8 cellular contexts compared by ENCODE assay signal in the genomic region with DNA sequence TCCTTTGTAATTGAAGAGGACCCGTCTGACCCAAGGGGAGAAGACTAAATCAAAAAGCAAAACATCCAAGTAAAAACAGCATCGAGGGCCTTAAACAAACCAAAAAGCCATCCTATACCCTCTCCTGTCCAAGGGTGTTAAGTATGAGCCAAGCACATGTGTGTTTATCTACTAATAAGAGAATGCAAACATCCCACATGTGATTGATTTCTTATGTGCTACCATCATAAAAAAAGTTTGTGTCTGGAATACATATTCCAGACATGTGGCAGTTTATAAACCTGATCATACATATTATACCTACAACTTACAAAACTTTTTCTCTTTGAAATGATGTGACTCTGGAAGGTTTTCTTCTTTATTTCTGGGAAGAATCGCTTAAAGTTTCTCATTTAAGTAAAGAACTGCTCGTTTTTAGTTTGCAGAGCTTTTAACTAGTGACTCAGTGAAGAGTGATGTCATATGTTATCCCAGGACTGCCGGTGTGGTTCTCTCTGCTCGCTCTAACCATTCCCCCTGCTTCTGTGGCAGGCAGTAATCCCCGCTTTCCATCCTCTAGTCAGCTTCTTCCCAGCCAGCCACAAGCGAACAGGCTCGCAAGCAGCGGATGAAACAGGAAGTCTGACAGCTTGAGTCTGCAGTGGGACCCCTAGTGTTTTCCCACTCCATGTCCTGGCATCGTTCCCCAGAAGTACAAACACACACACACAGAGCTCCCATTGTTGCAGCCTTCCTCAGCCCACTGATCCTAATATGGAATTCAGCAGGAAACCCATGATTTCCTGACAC. TPM values are rescaled to one million over a fixed set of nuclear protein-coding genes. Genes with fewer than 3 reads are reported as not detected.
DNase-seq lines count a peak whose midpoint lies in the region; ATAC-seq and TF ChIP-seq lines count a peak whose summit lies in the region.

No MANE protein-coding gene starts in this region.

- H3K9me3 ChIP-seq in right atrium auricular region (no peaks in the 10 kb centered on the region), psoas muscle (no peaks in the 10 kb centered on the region)

- peak overlapping the region; percentile 87 to 88 for H3K27ac ChIP-seq in right atrium auricular region
- peak overlapping the region; percentile 67 for H3K27ac ChIP-seq in psoas muscle

- no peak overlapping the region for H3K27ac Mint-ChIP-seq in T-helper 2 cell treated with Interferon-gamma antibody and Interleukin-4, amounts not matched to agents 5 μg/mL and 100 μg/mL, for 36 hours

- H3K27me3 Mint-ChIP-seq in T-helper 2 cell treated with Interferon-gamma antibody and Interleukin-4, amounts not matched to agents 5 μg/mL and 100 μg/mL, for 36 hours (ENCODE audit: low read depth), result peaks cover 4% of the 10 kb centered on the region

- no peaks in the 10 kb centered on the region for H3K4me1 Mint-ChIP-seq in T-helper 2 cell treated with Interferon-gamma antibody and Interleukin-4, amounts not matched to agents 5 μg/mL and 100 μg/mL, for 36 hours (ENCODE audit: low read depth)

- H3K4me3 ChIP-seq in right atrium auricular region (peak overlapping the region; percentile 44 to 55), psoas muscle (peak overlapping the region; percentile 63)

- ATAC-seq in psoas muscle, result peak; percentile 60 to 87 (median 80)
- ATAC-seq in HG03354 (IDR thresholded peaks at IDR 0.05; ENCODE audit: poor library complexity, severe bottlenecking, unreplicated experiment), result no peak
- no peak for ATAC-seq in HG02840 (IDR thresholded peaks at IDR 0.05; ENCODE audit: low FRiP score, unreplicated experiment)

- H3K4me3 Mint-ChIP-seq in T-helper 2 cell treated with Interferon-gamma antibody and Interleukin-4, amounts not matched to agents 5 μg/mL and 100 μg/mL, for 36 hours, result no peak overlapping the region

- H3K36me3 Mint-ChIP-seq in T-helper 2 cell treated with Interferon-gamma antibody and Interleukin-4, amounts not matched to agents 5 μg/mL and 100 μg/mL, for 36 hours (ENCODE audit: low read depth), result no peaks in the 10 kb centered on the region

- DNase-seq in C1 segment of cervical spinal cord (lab: John Stamatoyannopoulos, UW) (peak in 13 of 14 donors; percentile 5 to 65 (median 47)), NCI-H1417 (lab: John Stamatoyannopoulos, UW) (peak in 2 of 3 experiments; percentile 78 to 92), amygdala (lab: John Stamatoyannopoulos, UW) (peak in 54 of 56 donors; percentile 3 to 86 (median 54)), right atrium auricular region (ENCODE audit: low spot score) (peak; percentile 90), psoas muscle (peak; percentile 70 to 80)
- DNase-seq in T-helper 2 cell treated with Interferon-gamma antibody and Interleukin-4, amounts not matched to agents 5 μg/mL and 100 μg/mL, for 36 hours (ENCODE audit: low spot score), result no peak

- intact Hi-C loops in psoas muscle (cut with DNase I), result no loop called here

- no peak for TF ChIP-seq CTCF in right atrium auricular region (IDR thresholded peaks at IDR 0.05)
- TF ChIP-seq CTCF in psoas muscle (IDR thresholded peaks at IDR 0.05), result no peak

- H3K9me3 Mint-ChIP-seq in T-helper 2 cell treated with Interferon-gamma antibody and Interleukin-4, amounts not matched to agents 5 μg/mL and 100 μg/mL, for 36 hours, result no peaks in the 10 kb centered on the region

- no peaks in the 10 kb centered on the region for H3K27me3 ChIP-seq in right atrium auricular region
- H3K27me3 ChIP-seq in psoas muscle (ENCODE audit: insufficient read depth in 3 of 3, low read length in 2 of 3), result peaks cover 0 to under 1% (median 0%) of the 10 kb centered on the region in 3 donors

- H3K4me1 ChIP-seq in right atrium auricular region (peaks cover 0 to 20% of the 10 kb centered on the region in 2 donors), psoas muscle (no peaks in the 10 kb centered on the region)

- 5 to 8% (median 5%) methylated on average over 11 of the region's 11 CpGs for WGBS in psoas muscle, 3 donors

- H3K36me3 ChIP-seq in right atrium auricular region (no peaks in the 10 kb centered on the region), psoas muscle (ENCODE audit: insufficient read depth in 1 of 2, low read depth in 1 of 2) (no peaks in the 10 kb centered on the region)

RNA-seq across cellular contexts. Expression of a gene that starts 0.4 kb away (rescaled TPM):
- 10 to 100 TPM in 1 of 2 donors, 1 to 10 TPM in 1; 5.9 to 11.2 TPM for total RNA-seq in right atrium auricular region
- 1 to 10 TPM; 3.2 to 7.5 (median 4.9) TPM for total RNA-seq in psoas muscle
- 1 to 10 TPM; 2.2 to 3.7 (median 3.0) TPM for polyA plus RNA-seq in psoas muscle

Comparison
In these comparisons a context has a peak if more than half of its experiments do, and no peak if none do; other contexts are left out.
1. ATAC-seq: peak in psoas muscle (4 of 4); none in HG03354 (single experiment) and HG02840 (single experiment).